In the genomic region with DNA sequence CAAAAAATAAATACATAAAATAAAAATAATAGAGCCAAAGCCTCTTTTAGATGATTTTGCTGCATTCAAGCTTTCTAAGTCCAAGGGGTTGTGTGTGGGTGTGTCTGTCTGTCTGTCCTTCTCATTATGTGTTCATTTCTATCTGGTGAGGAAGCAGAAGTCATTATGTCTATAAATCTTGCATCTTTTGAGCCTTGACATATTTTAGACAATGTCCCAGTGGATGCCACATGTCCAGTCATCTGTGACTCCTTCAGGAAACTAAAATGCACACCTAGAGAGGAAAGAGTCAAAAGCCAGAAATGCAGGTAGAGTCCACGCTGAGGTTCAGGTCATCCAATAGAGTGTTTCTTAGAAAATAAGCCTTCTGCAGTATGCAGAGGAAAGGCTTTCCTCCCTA, we compare ENCODE assay signal across 20 cellular contexts.
A peak's percentile ranks its signal among the peaks of the same experiment; 100 is the strongest.
DNase-seq lines count a peak whose midpoint lies in the region; ATAC-seq and TF ChIP-seq lines count a peak whose summit lies in the region.
"Had no signal": no experiment of that assay in that cellular context is flagged by ENCODE, and none has a peak within 500 bp of the region (broad histone marks: within the 10 kb centered on the region; RNA-seq: fewer than 3 reads in every experiment).

No MANE protein-coding gene starts in this region.

- TF ChIP-seq CTCF in VCaP (conservative IDR thresholded peaks at IDR 0.05): no peak

- CTCF ChIA-PET in CD8-positive, alpha-beta memory T cell (lab: Charles Lee): no interaction called here

- H3K27me3 Mint-ChIP-seq in CD8-positive, alpha-beta memory T cell: no peaks in the 10 kb centered on the region
- H3K27me3 Mint-ChIP-seq: CD4-positive, CD25-positive, alpha-beta regulatory T cell; IgD-negative memory B cell had no signal

- ATAC-seq in stimulated activated effector memory CD8-positive, alpha-beta T cell treated with anti-CD3 and anti-CD28 coated beads, Interleukin-12 subunit alpha, Interleukin-12 subunit beta, amount 100 ng/mL, for 72 hours: no peak
- ATAC-seq in HG03565 (IDR thresholded peaks at IDR 0.05; ENCODE audit: unreplicated experiment): no peak
- ATAC-seq: PC-3 had no signal

- H3K4me3 ChIP-seq in CD8-positive, alpha-beta memory T cell (ENCODE audit: low read length): no peak overlapping the region
- H3K4me3 ChIP-seq: SJCRH30 had no signal

- H3K9me3 ChIP-seq in CD8-positive, alpha-beta memory T cell (ENCODE audit: low read length): no peaks in the 10 kb centered on the region
- H3K9me3 ChIP-seq: SJCRH30 had no signal

- H3K4me1 Mint-ChIP-seq in CD8-positive, alpha-beta memory T cell: peaks cover 36 to 49% (median 39%) of the 10 kb centered on the region in 3 donors
- peaks cover 47% of the 10 kb centered on the region for H3K4me1 Mint-ChIP-seq in stimulated activated effector memory CD8-positive, alpha-beta T cell treated with anti-CD3 and anti-CD28 coated beads, Interleukin-12 subunit alpha, Interleukin-12 subunit beta, amount 100 ng/mL, for 72 hours

- H3K27ac ChIP-seq in CD8-positive, alpha-beta memory T cell (ENCODE audit: low read depth, low read length): no peak overlapping the region
- H3K27ac ChIP-seq in VCaP: 0 out of 2 replicates have a peak overlapping the region, but pooled peaks have one; percentile 5
- H3K27ac ChIP-seq: HL-60, SJCRH30 had no signal

- H3K27ac Mint-ChIP-seq in CD8-positive, alpha-beta memory T cell: peak overlapping the region in 7 of 8 donors; percentile 45 to 93 (median 85)
- peak overlapping the region; percentile 94 for H3K27ac Mint-ChIP-seq in stimulated activated effector memory CD8-positive, alpha-beta T cell treated with anti-CD3 and anti-CD28 coated beads, Interleukin-12 subunit alpha, Interleukin-12 subunit beta, amount 100 ng/mL, for 72 hours

- H3K27me3 ChIP-seq in CD8-positive, alpha-beta memory T cell (ENCODE audit: insufficient read depth, low read length, poor library complexity, severe bottlenecking): no peaks in the 10 kb centered on the region
- H3K27me3 ChIP-seq: SJCRH30 had no signal

- peaks cover 0 to 8% (median 3%) of the 10 kb centered on the region in 3 donors for H3K36me3 Mint-ChIP-seq in CD8-positive, alpha-beta memory T cell
- H3K36me3 Mint-ChIP-seq in stimulated activated effector memory CD8-positive, alpha-beta T cell treated with anti-CD3 and anti-CD28 coated beads, Interleukin-12 subunit alpha, Interleukin-12 subunit beta, amount 100 ng/mL, for 72 hours: no peaks in the 10 kb centered on the region

- peak overlapping the region in 2 of 7 donors; percentile 5 to 29 for H3K4me3 Mint-ChIP-seq in CD8-positive, alpha-beta memory T cell
- H3K4me3 Mint-ChIP-seq in stimulated activated effector memory CD8-positive, alpha-beta T cell treated with anti-CD3 and anti-CD28 coated beads, Interleukin-12 subunit alpha, Interleukin-12 subunit beta, amount 100 ng/mL, for 72 hours: no peak overlapping the region
- H3K4me3 Mint-ChIP-seq: CD4-positive, CD25-positive, alpha-beta regulatory T cell had no signal

- no peak for DNase-seq in CD8-positive, alpha-beta memory T cell
- DNase-seq in kidney glomerular epithelial cell (lab: John Stamatoyannopoulos, UW) (peak; percentile 12), NCI-H1092 treated with DMSO at 0.1 percent for 48 hours (lab: John Stamatoyannopoulos, UW) (no peak), EL (no peak)
- no peak for DNase-seq in stimulated activated effector memory CD8-positive, alpha-beta T cell treated with anti-CD3 and anti-CD28 coated beads, Interleukin-12 subunit alpha, Interleukin-12 subunit beta, amount 100 ng/mL, for 72 hours (ENCODE audit: low spot score in 2 of 2)
- DNase-seq: ACHN; AML-193; CD4-positive, CD25-positive, alpha-beta regulatory T cell; DMS79; HCEC 1CT; MV-4-11; NCI-H1417 treated with DMSO at 0.1 percent for 48 hours; NCI-H1930; NCI-H774; PC-3; SJCRH30 had no signal

- H3K9me3 Mint-ChIP-seq in CD8-positive, alpha-beta memory T cell: no peaks in the 10 kb centered on the region
- H3K9me3 Mint-ChIP-seq in stimulated activated effector memory CD8-positive, alpha-beta T cell treated with anti-CD3 and anti-CD28 coated beads, Interleukin-12 subunit alpha, Interleukin-12 subunit beta, amount 100 ng/mL, for 72 hours: no peaks in the 10 kb centered on the region
- H3K9me3 Mint-ChIP-seq: IgD-negative memory B cell had no signal

- POLR2A ChIA-PET in CD8-positive, alpha-beta memory T cell (lab: Charles Lee): no interaction called here

- H3K36me3 ChIP-seq in CD8-positive, alpha-beta memory T cell (ENCODE audit: insufficient read depth, low read length): no peaks in the 10 kb centered on the region
- H3K36me3 ChIP-seq: SJCRH30 had no signal

- H3K4me1 ChIP-seq in CD8-positive, alpha-beta memory T cell (ENCODE audit: insufficient read depth, low read length): peaks cover 26% of the 10 kb centered on the region
